7 cellular contexts compared by ENCODE assay signal in the genomic region with DNA sequence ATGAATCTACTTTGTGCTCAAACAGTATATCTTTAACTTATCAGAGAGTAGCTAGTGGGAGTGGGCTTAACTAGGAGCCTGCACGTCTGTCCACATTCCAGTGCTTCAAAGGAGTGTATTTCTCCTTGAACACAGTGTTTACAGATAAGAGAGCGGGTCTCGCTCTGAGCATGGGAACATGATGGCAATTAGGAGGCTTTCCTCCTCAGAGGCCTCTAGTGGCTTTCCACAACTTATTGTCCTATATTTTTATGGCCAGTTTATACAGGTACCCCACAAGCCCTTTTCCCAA. TPM values are rescaled to one million over a fixed set of nuclear protein-coding genes. Genes with fewer than 3 reads are reported as not detected.
"Had no signal": no experiment of that assay in that cellular context is flagged by ENCODE, and none has a peak within 500 bp of the region (broad histone marks: within the 10 kb centered on the region; RNA-seq: fewer than 3 reads in every experiment).

No MANE protein-coding gene starts in this region.

RNA-seq across cellular contexts. Expression of gene PLA2G2E, which starts 3.7 kb away (rescaled TPM):
- total RNA-seq: GM23338, H1, H9, HFFc6, HT1080, IMR-90, K562 had no signal
- polyA plus RNA-seq: GM23338, H1, IMR-90, K562 had no signal

RNA-seq across cellular contexts. Expression of gene PLA2G2A, which starts 52.3 kb away (rescaled TPM):
- total RNA-seq: GM23338, HFFc6, HT1080, IMR-90, K562 had no signal
- polyA plus RNA-seq: IMR-90, K562 had no signal
